In genomic region chr1:32540589-32540988, GRCh38 we compare ENCODE assay signal across 8 cellular contexts. TPM values are rescaled to one million over a fixed set of nuclear protein-coding genes. Genes with fewer than 3 reads are reported as not detected.
DNase-seq lines count a peak whose midpoint lies in the region; ATAC-seq and TF ChIP-seq lines count a peak whose summit lies in the region.

No MANE protein-coding gene starts in this region.

- H3K4me3 ChIP-seq in Caco-2 (ENCODE audit: low read depth, low read length): no peak overlapping the region; the same call in 1 of the 2 replicates
- peak overlapping the region; percentile 67; the same call in 1 of the 2 replicates for H3K4me3 ChIP-seq in Jurkat, Clone E6-1 (ENCODE audit: low read length)
- peak overlapping the region; percentile 64 for H3K4me3 ChIP-seq in astrocyte of the spinal cord (ENCODE audit: low read depth, low read length)

- DNase-seq in Caco-2: no peak
- DNase-seq in Jurkat, Clone E6-1 (ENCODE audit: low read depth, low spot score): no peak
- no peak for DNase-seq in astrocyte of the spinal cord (ENCODE audit: low read depth, low spot score)
- no peak for DNase-seq in naive thymus-derived CD8-positive, alpha-beta T cell
- no peak for DNase-seq in NCI-H2029 (lab: John Stamatoyannopoulos, UW)
- DNase-seq in GM13977 (ENCODE audit: low spot score): no peak

- no peak for TF ChIP-seq CTCF in Caco-2 (IDR thresholded peaks at IDR 0.05; ENCODE audit: insufficient read depth in 1 of 2, low read depth in 1 of 2, low read length in 1 of 2, severe bottlenecking in 1 of 2, unreplicated experiment in 1 of 2)
- TF ChIP-seq CTCF in astrocyte of the spinal cord (IDR thresholded peaks at IDR 0.05; ENCODE audit: low read depth, low read length): no peak
- no peak for TF ChIP-seq CTCF in GM13977 (IDR thresholded peaks at IDR 0.05; ENCODE audit: extremely low read depth, insufficient read depth, missing control alignments)

- in situ Hi-C loops in astrocyte of the spinal cord (cut with HindIII; ENCODE audit: low sequenced_read_pairs): no loop called here
- in situ Hi-C loops in GM13977 (cut with MboI; ENCODE audit: low pct_unique_long_range_greater_than_20kb, low sequenced_read_pairs, unreplicated experiment): no loop called here

- H3K4me1 Mint-ChIP-seq in Caco-2 (ENCODE audit: low read depth, unreplicated experiment): peaks cover 6% of the 10 kb centered on the region
- peaks cover 3 to 12% (median 10%) of the 10 kb centered on the region in 4 donors for H3K4me1 Mint-ChIP-seq in naive thymus-derived CD8-positive, alpha-beta T cell

- no peak for ATAC-seq in naive thymus-derived CD8-positive, alpha-beta T cell
- ATAC-seq in HG03025 (IDR thresholded peaks at IDR 0.05; ENCODE audit: low FRiP score, unreplicated experiment) (no peak), GM19467 (IDR thresholded peaks at IDR 0.05; ENCODE audit: unreplicated experiment) (no peak)

- no peaks in the 10 kb centered on the region for H3K27me3 ChIP-seq in Caco-2 (replicated peaks; ENCODE audit: control insufficient read depth, insufficient read depth, low read length)

- BruUV-seq in Caco-2 (replicated peaks; lab: Mats Ljungman, UMichigan): no TSS peak

- no peaks in the 10 kb centered on the region for H3K9me3 Mint-ChIP-seq in Caco-2 (ENCODE audit: unreplicated experiment)
- H3K9me3 Mint-ChIP-seq in naive thymus-derived CD8-positive, alpha-beta T cell: no peaks in the 10 kb centered on the region

- H3K4me3 Mint-ChIP-seq in Caco-2 (ENCODE audit: unreplicated experiment): peak overlapping the region; percentile 84
- H3K4me3 Mint-ChIP-seq in naive thymus-derived CD8-positive, alpha-beta T cell: peak overlapping the region in 9 of 10 donors; percentile 74 to 93 (median 85)

- peaks cover 6% of the 10 kb centered on the region; the same call in 1 of the 2 replicates for H3K4me1 ChIP-seq in Caco-2

- H3K36me3 Mint-ChIP-seq in Caco-2 (ENCODE audit: insufficient read depth, unreplicated experiment): no peaks in the 10 kb centered on the region
- H3K36me3 Mint-ChIP-seq in naive thymus-derived CD8-positive, alpha-beta T cell: peaks cover 0 to 9% (median 0%) of the 10 kb centered on the region in 3 donors

- H3K36me3 ChIP-seq in Caco-2 (ENCODE audit: control insufficient read depth, insufficient read depth, low read length): no peaks in the 10 kb centered on the region

- no peaks in the 10 kb centered on the region for H3K9me3 ChIP-seq in Caco-2

- CTCF ChIA-PET in Caco-2 (lab: Charles Lee): interaction anchor here (0.9 to 1.4 kb wide), 2 partner anchors 15 to 20 kb away, joined by 3 to 4 read pairs; no protein-coding TSS in a partner anchor

- intact Hi-C loops in Caco-2 (cut with micrococcal nuclease; ENCODE audit: unreplicated experiment): no loop called here

- POLR2A ChIA-PET in Caco-2 (lab: Charles Lee): no interaction called here
- POLR2A ChIA-PET in naive thymus-derived CD8-positive, alpha-beta T cell (lab: Charles Lee): no interaction called here

- no peaks in the 10 kb centered on the region for H3K27me3 Mint-ChIP-seq in Caco-2 (ENCODE audit: insufficient read depth, unreplicated experiment)
- peaks cover 37 to 76% (median 59%) of the 10 kb centered on the region in 5 donors for H3K27me3 Mint-ChIP-seq in naive thymus-derived CD8-positive, alpha-beta T cell

- H3K27ac Mint-ChIP-seq in Caco-2 (ENCODE audit: unreplicated experiment): peak overlapping the region; percentile 68
- H3K27ac Mint-ChIP-seq in naive thymus-derived CD8-positive, alpha-beta T cell: no peak overlapping the region

RNA-seq across cellular contexts. Expression of gene ZBTB8A, which starts 1.4 kb away (rescaled TPM):
- 3.2 and 3.7 TPM in 2 replicates for total RNA-seq in Caco-2 (2022)
- polyA plus RNA-seq in Jurkat, Clone E6-1 (2012; ENCODE audit: insufficient read depth, insufficient read length): 4.7 TPM
- not detected for total RNA-seq in naive thymus-derived CD8-positive, alpha-beta T cell
- not detected for polyA plus RNA-seq in naive thymus-derived CD8-positive, alpha-beta T cell
